ENCODE assay signal across 8 cellular contexts in genomic region chr3:30747771-30748281, GRCh38.
DNase-seq lines count a peak whose midpoint lies in the region; ATAC-seq and TF ChIP-seq lines count a peak whose summit lies in the region.

No MANE protein-coding gene starts in this region.

- CTCF ChIA-PET in CD4-positive, alpha-beta memory T cell (lab: Charles Lee; ENCODE audit: partially characterized antibody), result interaction anchor here (0.6 to 5.9 kb wide), 5 partner anchors 429 to 735 kb away, joined by 3 to 40 read pairs (median 4); no protein-coding TSS in a partner anchor

- H3K9me3 Mint-ChIP-seq in CD4-positive, alpha-beta memory T cell, result no peaks in the 10 kb centered on the region
- H3K9me3 Mint-ChIP-seq in activated naive CD8-positive, alpha-beta T cell treated with anti-CD3 and anti-CD28 coated beads, Interleukin-2, amount 50 U/mL, for 24 hours, result no peaks in the 10 kb centered on the region

- no peaks in the 10 kb centered on the region for H3K36me3 ChIP-seq in esophagus muscularis mucosa
- no peaks in the 10 kb centered on the region for H3K36me3 ChIP-seq in ovary
- no peaks in the 10 kb centered on the region for H3K36me3 ChIP-seq in CD4-positive, alpha-beta memory T cell (ENCODE audit: insufficient read depth, low read length)
- H3K36me3 ChIP-seq in vagina, result no peaks in the 10 kb centered on the region

- peaks cover 0 to 3% (median under 1%) of the 10 kb centered on the region in 4 donors for H3K4me1 Mint-ChIP-seq in CD4-positive, alpha-beta memory T cell
- H3K4me1 Mint-ChIP-seq in activated naive CD8-positive, alpha-beta T cell treated with anti-CD3 and anti-CD28 coated beads, Interleukin-2, amount 50 U/mL, for 24 hours, result peaks cover 62% of the 10 kb centered on the region

- H3K4me1 ChIP-seq in esophagus muscularis mucosa (peaks cover 3 to 38% (median 34%) of the 10 kb centered on the region in 4 donors), ovary (ENCODE audit: insufficient read depth) (no peaks in the 10 kb centered on the region), vagina (no peaks in the 10 kb centered on the region)
- H3K4me1 ChIP-seq in CD4-positive, alpha-beta memory T cell (ENCODE audit: insufficient read depth, low read length), result no peaks in the 10 kb centered on the region

- H3K9me3 ChIP-seq in esophagus muscularis mucosa (no peaks in the 10 kb centered on the region), ovary (no peaks in the 10 kb centered on the region), vagina (no peaks in the 10 kb centered on the region)
- no peaks in the 10 kb centered on the region for H3K9me3 ChIP-seq in CD4-positive, alpha-beta memory T cell (ENCODE audit: control insufficient read depth in 1 of 2, low read length in 2 of 2)

- intact Hi-C loops in esophagus muscularis mucosa (cut with DNase I) (no loop called here), ovary (cut with DNase I) (no loop called here), vagina (cut with DNase I) (no loop called here)
- intact Hi-C loops in CD4-positive, alpha-beta memory T cell (cut with micrococcal nuclease), result no loop called here

- no peak overlapping the region for H3K4me3 Mint-ChIP-seq in CD4-positive, alpha-beta memory T cell
- no peak overlapping the region for H3K4me3 Mint-ChIP-seq in activated naive CD8-positive, alpha-beta T cell treated with anti-CD3 and anti-CD28 coated beads, Interleukin-2, amount 50 U/mL, for 24 hours

- no peaks in the 10 kb centered on the region for H3K27me3 ChIP-seq in esophagus muscularis mucosa
- H3K27me3 ChIP-seq in ovary, result no peaks in the 10 kb centered on the region
- H3K27me3 ChIP-seq in CD4-positive, alpha-beta memory T cell (ENCODE audit: insufficient read depth, low read length), result no peaks in the 10 kb centered on the region
- no peaks in the 10 kb centered on the region for H3K27me3 ChIP-seq in vagina

- TF ChIP-seq EP300 in esophagus muscularis mucosa (IDR thresholded peaks at IDR 0.05) (no peak), ovary (IDR thresholded peaks at IDR 0.05) (no peak)

- H3K36me3 Mint-ChIP-seq in CD4-positive, alpha-beta memory T cell, result no peaks in the 10 kb centered on the region
- H3K36me3 Mint-ChIP-seq in activated naive CD8-positive, alpha-beta T cell treated with anti-CD3 and anti-CD28 coated beads, Interleukin-2, amount 50 U/mL, for 24 hours (ENCODE audit: low read depth), result no peaks in the 10 kb centered on the region

- DNase-seq in ELR (ENCODE audit: low read depth), result peak; percentile 74
- peak; percentile 54 for DNase-seq in NCI-H748 (lab: John Stamatoyannopoulos, UW; ENCODE audit: unreplicated experiment)
- no peak for DNase-seq in esophagus muscularis mucosa (ENCODE audit: extremely low spot score)
- no peak for DNase-seq in ovary
- DNase-seq in CD4-positive, alpha-beta memory T cell, result no peak
- DNase-seq in activated naive CD8-positive, alpha-beta T cell treated with anti-CD3 and anti-CD28 coated beads, Interleukin-2, amount 50 U/mL, for 24 hours, result no peak
- DNase-seq in stimulated activated CD4-positive, alpha-beta T cell treated with anti-CD3 and anti-CD28 coated beads, Interleukin-1b, Interleukin-23, amount 100 ng/mL, for 48 hours, result no peak
- DNase-seq in vagina (ENCODE audit: extremely low spot score in 2 of 2), result no peak

- no peak overlapping the region for H3K27ac Mint-ChIP-seq in CD4-positive, alpha-beta memory T cell
- no peak overlapping the region for H3K27ac Mint-ChIP-seq in activated naive CD8-positive, alpha-beta T cell treated with anti-CD3 and anti-CD28 coated beads, Interleukin-2, amount 50 U/mL, for 24 hours

- 58% methylated on average over 4 of the region's 4 CpGs for WGBS in esophagus muscularis mucosa
- WGBS in ovary, 3 donors, result 41 to 45% (median 44%) methylated on average over 4 of the region's 4 CpGs

- TF ChIP-seq POLR2A in esophagus muscularis mucosa (IDR thresholded peaks at IDR 0.05; ENCODE audit: low read depth), result no peak
- no peak for TF ChIP-seq POLR2A in ovary (IDR thresholded peaks at IDR 0.05)
- no peak for TF ChIP-seq POLR2A in vagina (IDR thresholded peaks at IDR 0.05)

- POLR2A ChIA-PET in CD4-positive, alpha-beta memory T cell (lab: Charles Lee; ENCODE audit: partially characterized antibody), result no interaction called here

- peak; percentile 30 to 46 (median 31) for TF ChIP-seq CTCF in esophagus muscularis mucosa (IDR thresholded peaks at IDR 0.05)
- peak in 2 of 3 donors; percentile 24 to 45 for TF ChIP-seq CTCF in ovary (IDR thresholded peaks at IDR 0.05)
- peak in 1 of 3 experiments; percentile 12 for TF ChIP-seq CTCF in vagina (IDR thresholded peaks at IDR 0.05)

- H3K27ac ChIP-seq in esophagus muscularis mucosa (replicated peaks in 1 of 4) (no peak overlapping the region), ovary (no peak overlapping the region), vagina (no peak overlapping the region)
- no peak overlapping the region for H3K27ac ChIP-seq in CD4-positive, alpha-beta memory T cell (ENCODE audit: low read depth, low read length)

- no peak for ATAC-seq in activated naive CD8-positive, alpha-beta T cell treated with anti-CD3 and anti-CD28 coated beads, Interleukin-2, amount 50 U/mL, for 24 hours

- H3K4me3 ChIP-seq in esophagus muscularis mucosa, result no peak overlapping the region
- no peak overlapping the region for H3K4me3 ChIP-seq in ovary
- no peak overlapping the region for H3K4me3 ChIP-seq in CD4-positive, alpha-beta memory T cell (ENCODE audit: low read length in 2 of 2)
- no peak overlapping the region for H3K4me3 ChIP-seq in vagina

- H3K27me3 Mint-ChIP-seq in CD4-positive, alpha-beta memory T cell, result peaks cover 5 to 7% of the 10 kb centered on the region in 2 donors
- no peaks in the 10 kb centered on the region for H3K27me3 Mint-ChIP-seq in activated naive CD8-positive, alpha-beta T cell treated with anti-CD3 and anti-CD28 coated beads, Interleukin-2, amount 50 U/mL, for 24 hours

Comparison
In these comparisons a context has a peak if more than half of its experiments do, and no peak if none do; other contexts are left out.
1. DNase-seq: peak in ELR (single experiment) and NCI-H748 (single experiment); none in esophagus muscularis mucosa (single experiment), ovary (0 of 5), CD4-positive, alpha-beta memory T cell (0 of 5), activated naive CD8-positive, alpha-beta T cell treated with anti-CD3 and anti-CD28 coated beads, Interleukin-2, amount 50 U/mL, for 24 hours (single experiment), stimulated activated CD4-positive, alpha-beta T cell treated with anti-CD3 and anti-CD28 coated beads, Interleukin-1b, Interleukin-23, amount 100 ng/mL, for 48 hours (single experiment) and vagina (0 of 2).